17 cellular contexts compared by ENCODE assay signal in genomic region chr7:29154076-29154475, GRCh38. TPM values are rescaled to one million over a fixed set of nuclear protein-coding genes. Genes with fewer than 3 reads are reported as not detected.
DNase-seq lines count a peak whose midpoint lies in the region; ATAC-seq and TF ChIP-seq lines count a peak whose summit lies in the region.
"Had no signal": no experiment of that assay in that cellular context is flagged by ENCODE, and none has a peak within 500 bp of the region (broad histone marks: within the 10 kb centered on the region; RNA-seq: fewer than 3 reads in every experiment).

No MANE protein-coding gene starts in this region.

- no peak overlapping the region for H3K23ac ChIP-seq in trophoblast cell (ENCODE audit: low read length)

- H4K12ac ChIP-seq in trophoblast cell (ENCODE audit: low read depth, low read length): no peak overlapping the region

- H3K18ac ChIP-seq in trophoblast cell (ENCODE audit: low read length): no peak overlapping the region

- intact Hi-C loops in PC-3 (cut with micrococcal nuclease): no loop called here

- H3K27ac ChIP-seq in DND-41 (ENCODE audit: low read length) (peak overlapping the region; percentile 1; the same call in 1 of the 2 replicates), PC-3 (ENCODE audit: low read length) (no peak overlapping the region), trophoblast cell (ENCODE audit: low read depth, low read length) (no peak overlapping the region), WERI-Rb-1 (no peak overlapping the region)
- H3K27ac ChIP-seq: BLaER1, HL-60 had no signal

- H3K36me3 ChIP-seq in DND-41 (ENCODE audit: insufficient read depth, low read length): no peaks in the 10 kb centered on the region
- H3K36me3 ChIP-seq in PC-3 (ENCODE audit: low read depth, low read length): no peaks in the 10 kb centered on the region
- H3K36me3 ChIP-seq in trophoblast cell (ENCODE audit: control insufficient read depth in 1 of 2, insufficient read depth in 2 of 2, low read length in 2 of 2): no peaks in the 10 kb centered on the region
- H3K36me3 ChIP-seq in WERI-Rb-1: no peaks in the 10 kb centered on the region
- H3K36me3 ChIP-seq: BLaER1, HAP-1 had no signal

- H2BK120ac ChIP-seq in trophoblast cell (ENCODE audit: insufficient read depth, low read length, poor library complexity): no peak overlapping the region

- no peaks in the 10 kb centered on the region for H3K79me1 ChIP-seq in trophoblast cell (ENCODE audit: low read length)

- CTCF ChIA-PET in PC-3 (lab: Charles Lee): no interaction called here

- WGBS in trophoblast cell (ENCODE audit: extremely low coverage, insufficient coverage, insufficient read length): no CpG with 5 or more reads among the region's 2 CpGs

- H3K27me3 ChIP-seq in DND-41 (ENCODE audit: insufficient read depth, low read length, poor library complexity): no peaks in the 10 kb centered on the region
- H3K27me3 ChIP-seq in PC-3 (ENCODE audit: low read length): no peaks in the 10 kb centered on the region
- H3K27me3 ChIP-seq in trophoblast cell (ENCODE audit: insufficient read depth, low read length): no peaks in the 10 kb centered on the region
- no peaks in the 10 kb centered on the region for H3K27me3 ChIP-seq in WERI-Rb-1 (ENCODE audit: insufficient read depth, low read depth, severe bottlenecking)
- H3K27me3 ChIP-seq: BLaER1 had no signal

- no peak overlapping the region for H2BK12ac ChIP-seq in trophoblast cell (ENCODE audit: low read length)

- peak; percentile 72 for DNase-seq in DND-41
- DNase-seq in PC-3: peak; percentile 10
- DNase-seq in trophoblast cell: peak; percentile 80 to 86
- no peak for DNase-seq in cerebellum (ENCODE audit: low spot score)
- DNase-seq in WERI-Rb-1: no peak
- DNase-seq in activated effector memory CD4-positive, alpha-beta T cell treated with anti-CD3 and anti-CD28 coated beads, Interleukin-2, amount 50 U/mL, for 16 hours: no peak
- DNase-seq: 8988T; CD4-positive, alpha-beta memory T cell; DMS153; DMS79; IMR-90 had no signal

- no peak overlapping the region for H2BK5ac ChIP-seq in trophoblast cell (ENCODE audit: low read depth, low read length, poor library complexity)

- H3K4me3 ChIP-seq in DND-41 (ENCODE audit: low read depth in 1 of 2, low read length in 2 of 2): no peak overlapping the region
- H3K4me3 ChIP-seq in PC-3 (ENCODE audit: low read length): no peak overlapping the region
- H3K4me3 ChIP-seq in trophoblast cell (ENCODE audit: low read depth, low read length): no peak overlapping the region
- H3K4me3 ChIP-seq in WERI-Rb-1 (ENCODE audit: low read depth, low read length): no peak overlapping the region
- H3K4me3 ChIP-seq: BLaER1, GM12878, HAP-1 had no signal

- no TSS peak for BruUV-seq in PC-3 (replicated peaks; lab: Mats Ljungman, UMichigan)

- no peaks in the 10 kb centered on the region for H3F3A ChIP-seq in PC-3 (ENCODE audit: low read length, unreplicated experiment)

- H3K9me2 ChIP-seq in PC-3 (replicated peaks; ENCODE audit: low read length): no peaks in the 10 kb centered on the region

- no peak overlapping the region for H2AK5ac ChIP-seq in trophoblast cell (ENCODE audit: low read length)

- ATAC-seq in DND-41 (ENCODE audit: insufficient read depth, low read depth) (peak; percentile 62), PC-3 (no peak), esophagus mucosa (peak; percentile 84)
- ATAC-seq: GM12878 had no signal

- POLR2A ChIA-PET in PC-3 (lab: Charles Lee; ENCODE audit: unreplicated experiment): interaction anchor here (0.6 kb wide), 1 partner anchor 202 kb away, joined by 3 read pairs; no protein-coding TSS in a partner anchor

- no peak overlapping the region for H4K8ac ChIP-seq in trophoblast cell (ENCODE audit: low read depth, low read length)

- H3K4me1 ChIP-seq in DND-41 (ENCODE audit: insufficient read depth, low read length): peaks cover 64% of the 10 kb centered on the region
- no peaks in the 10 kb centered on the region for H3K4me1 ChIP-seq in PC-3 (ENCODE audit: insufficient read depth, low read length)
- H3K4me1 ChIP-seq in trophoblast cell (ENCODE audit: control insufficient read depth in 1 of 2, insufficient read depth in 2 of 2, low read length in 2 of 2): no peaks in the 10 kb centered on the region
- H3K4me1 ChIP-seq: HAP-1 had no signal

- H3K79me2 ChIP-seq in DND-41 (ENCODE audit: insufficient read depth, low read length) (no peaks in the 10 kb centered on the region), PC-3 (ENCODE audit: low read length) (no peaks in the 10 kb centered on the region), trophoblast cell (ENCODE audit: control insufficient read depth, insufficient read depth, low read length, poor library complexity) (no peaks in the 10 kb centered on the region)

- no peak overlapping the region for H3K4me2 ChIP-seq in DND-41 (ENCODE audit: insufficient read depth, low read length)
- H3K4me2 ChIP-seq in PC-3 (ENCODE audit: low read length): no peak overlapping the region
- H3K4me2 ChIP-seq in trophoblast cell (ENCODE audit: low read length): no peak overlapping the region
- H3K4me2 ChIP-seq: BLaER1 had no signal

- H3K9ac ChIP-seq in DND-41 (ENCODE audit: low read depth, low read length): no peak overlapping the region
- H3K9ac ChIP-seq in PC-3 (ENCODE audit: low read length): no peak overlapping the region
- no peak overlapping the region for H3K9ac ChIP-seq in trophoblast cell (ENCODE audit: low read length)
- H3K9ac ChIP-seq: BLaER1 had no signal

- no peak overlapping the region for H4K91ac ChIP-seq in trophoblast cell (ENCODE audit: low read depth, low read length)

- H3K4ac ChIP-seq in trophoblast cell (ENCODE audit: low read depth, low read length): no peak overlapping the region

- H3K9me3 ChIP-seq in DND-41 (ENCODE audit: insufficient read depth, low read length, severe bottlenecking) (no peaks in the 10 kb centered on the region), PC-3 (ENCODE audit: low read length) (no peaks in the 10 kb centered on the region), trophoblast cell (ENCODE audit: insufficient read depth, low read depth, low read length) (peaks cover 1% of the 10 kb centered on the region), WERI-Rb-1 (ENCODE audit: severe bottlenecking) (no peaks in the 10 kb centered on the region)
- H3K9me3 ChIP-seq: HAP-1 had no signal

- H2AFZ ChIP-seq in DND-41 (ENCODE audit: low read depth, low read length) (no peak overlapping the region), PC-3 (ENCODE audit: low read length) (no peak overlapping the region), trophoblast cell (ENCODE audit: insufficient read depth, low read length, poor library complexity) (no peak overlapping the region)

- TF ChIP-seq CTCF in DND-41 (IDR thresholded peaks at IDR 0.05; ENCODE audit: borderline replicate concordance, extremely low read depth, low read length, poor library complexity, severe bottlenecking) (no peak), PC-3 (conservative IDR thresholded peaks at IDR 0.05; ENCODE audit: low read depth, low read length) (no peak), WERI-Rb-1 (IDR thresholded peaks at IDR 0.05; ENCODE audit: low read depth, low read length) (no peak)

- H4K20me1 ChIP-seq in DND-41 (ENCODE audit: insufficient read depth, low read length): no peaks in the 10 kb centered on the region
- H4K20me1 ChIP-seq in PC-3 (ENCODE audit: low read length): no peaks in the 10 kb centered on the region
- H4K20me1 ChIP-seq: BLaER1 had no signal

- no peak overlapping the region for H3K14ac ChIP-seq in trophoblast cell (ENCODE audit: low read length)

RNA-seq across cellular contexts. Expression of gene CPVL, which starts 7.7 kb away (rescaled TPM):
- total RNA-seq in PC-3 (2014; rRNA removed) (14.7 and 15.3 TPM in 2 replicates), esophagus mucosa (5.0 TPM), cerebellum (7.8 TPM)
- polyA plus RNA-seq in trophoblast cell (2013): 184 and 205 TPM in 2 replicates
- total RNA-seq: IMR-90 had no signal
- polyA plus RNA-seq: AG04450, GM12878, IMR-90 had no signal

RNA-seq across cellular contexts. Expression of gene CHN2, which starts 40.5 kb away (rescaled TPM):
- total RNA-seq in PC-3 (2014; rRNA removed) (3.1 and 7.7 TPM in 2 replicates), esophagus mucosa (1.6 TPM), cerebellum (36.4 TPM)
- 39.1 and 39.9 TPM in 2 replicates for polyA plus RNA-seq in trophoblast cell (2013)
- total RNA-seq: IMR-90 had no signal
- polyA plus RNA-seq: AG04450, IMR-90 had no signal

Comparison
In these comparisons a context has a peak if more than half of its experiments do, and no peak if none do; other contexts are left out.
1. DNase-seq: peak in DND-41 (single experiment), PC-3 (single experiment) and trophoblast cell (2 of 2); none in cerebellum (single experiment), WERI-Rb-1 (single experiment) and activated effector memory CD4-positive, alpha-beta T cell treated with anti-CD3 and anti-CD28 coated beads, Interleukin-2, amount 50 U/mL, for 16 hours (single experiment).